In the genomic region with DNA sequence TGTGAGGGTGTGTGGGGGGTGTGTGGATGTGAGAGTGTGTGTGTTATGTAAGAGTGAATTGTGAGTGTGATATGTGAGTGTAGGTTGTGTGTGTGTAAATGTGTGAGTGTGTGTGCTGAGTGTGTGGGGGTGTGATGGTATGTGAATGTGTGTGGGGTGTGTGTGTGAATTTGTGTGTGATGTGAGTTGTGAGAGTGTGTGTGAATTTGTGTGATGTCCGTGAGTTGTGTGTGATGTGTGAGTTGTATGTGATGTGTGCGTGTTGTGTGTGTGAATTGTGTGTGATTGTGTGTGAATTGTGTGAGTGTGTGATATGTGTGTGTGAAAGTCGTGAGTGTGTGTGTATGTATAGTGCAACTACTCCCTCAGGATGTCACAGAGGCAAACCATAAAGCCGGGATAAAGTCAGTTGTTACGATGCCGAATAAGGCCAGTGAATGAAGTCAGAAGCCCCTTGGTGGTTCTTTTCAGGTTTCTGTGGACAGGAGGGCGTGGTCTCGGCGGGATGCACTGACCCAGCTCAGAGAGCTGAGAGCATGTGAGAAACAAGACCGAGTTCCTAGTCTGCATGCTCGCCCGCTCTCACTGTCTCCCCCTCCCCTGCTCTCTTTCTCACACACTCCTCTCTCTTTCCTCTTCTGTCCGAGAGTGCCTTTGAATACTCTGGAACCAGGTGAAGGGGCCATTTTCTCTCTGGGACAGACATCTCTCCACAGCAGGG, we compare ENCODE assay signal across 1 cellular context.
TF ChIP-seq lines count a peak whose summit lies in the region.

No MANE protein-coding gene starts in this region.

TF ChIP-seq in GM23338, 12 proteins besides CTCF, POLR2A, EP300 and RAD21 (continued from another document):
- TF ChIP-seq ZNF462 (CRISPR knock-in tag; IDR thresholded peaks at IDR 0.05) (no peak; the same call in 1 of the 2 replicates), POLR2AphosphoS5 (IDR thresholded peaks at IDR 0.05; ENCODE audit: low read depth) (no peak), EZH2phosphoT487 (IDR thresholded peaks at IDR 0.05; ENCODE audit: unreplicated experiment) (no peak), STAT1 (IDR thresholded peaks at IDR 0.05; ENCODE audit: unreplicated experiment) (no peak), NANOG (IDR thresholded peaks at IDR 0.05; ENCODE audit: borderline replicate concordance) (no peak), ZNF114 (CRISPR knock-in tag; IDR thresholded peaks at IDR 0.05) (no peak), ZNF331 (CRISPR knock-in tag; IDR thresholded peaks at IDR 0.05; ENCODE audit: low read depth) (no peak)
